ENCODE assay signal across 8 cellular contexts in the genomic region with DNA sequence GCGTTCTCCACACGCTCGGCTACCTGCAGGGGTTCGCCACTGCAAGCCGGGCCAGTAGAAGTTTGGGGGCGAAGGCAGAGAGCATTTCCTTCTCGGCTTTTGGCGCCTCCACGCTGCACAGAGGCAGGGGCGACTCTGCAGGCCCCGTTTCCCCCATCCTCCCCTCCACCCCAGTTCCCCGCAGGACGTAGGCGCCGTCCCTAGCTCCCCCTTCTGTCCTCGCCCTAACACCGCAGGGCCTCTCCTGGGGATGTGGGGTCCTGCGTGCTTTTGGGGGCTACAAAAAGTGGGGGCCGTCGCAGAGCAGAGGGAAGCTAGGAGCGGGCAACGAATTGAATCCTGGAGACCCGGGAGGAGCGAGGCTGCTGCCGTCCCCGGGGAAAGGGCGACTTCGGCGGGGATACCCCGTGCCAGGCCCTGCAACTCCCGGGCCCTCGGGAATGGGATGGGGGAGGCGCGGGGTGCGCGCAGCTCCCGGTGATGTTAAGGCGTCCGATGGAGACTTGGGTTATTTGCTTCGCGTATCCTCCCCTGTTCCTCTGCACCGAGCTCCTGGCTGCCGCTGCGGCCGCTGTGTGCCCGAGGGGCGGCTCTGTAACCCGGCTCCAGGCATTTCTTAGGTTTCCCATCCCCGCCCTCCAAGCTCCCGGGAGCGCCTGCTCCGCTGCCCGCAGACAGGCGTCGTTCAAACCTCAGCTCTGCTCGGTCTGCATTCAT.
DNase-seq lines count a peak whose midpoint lies in the region; ATAC-seq, FAIRE-seq and TF ChIP-seq lines count a peak whose summit lies in the region.

No MANE protein-coding gene starts in this region.

- no peak for TF ChIP-seq EP300 in GM12878 (IDR thresholded peaks at IDR 0.05; ENCODE audit: borderline replicate concordance in 1 of 2, control insufficient read depth in 1 of 2, low read depth in 2 of 2, low read length in 2 of 2)

- H3K4ac ChIP-seq in mesendoderm (ENCODE audit: low read depth, low read length): no peak overlapping the region

- RAD21 ChIA-PET in GM12878 (lab: Charles Lee; ENCODE audit: unreplicated experiment): no interaction called here

- WGBS in GM12878 (ENCODE audit: insufficient coverage, insufficient replicate concordance, low lambda C conversion rate, missing lambda C conversion rate): 34% methylated on average over 43 of the region's 56 CpGs
- WGBS in mesendoderm (ENCODE audit: extremely low coverage, insufficient coverage, low lambda C conversion rate): no CpG with 5 or more reads among the region's 56 CpGs

- H3K4me2 ChIP-seq in GM12878 (ENCODE audit: control insufficient read depth, insufficient read depth): no peak overlapping the region
- H3K4me2 ChIP-seq in mesendoderm (ENCODE audit: low read length): peak overlapping the region; percentile 20

- DNase-seq in GM10248 (ENCODE audit: extremely low spot score): peak; percentile 19
- DNase-seq in GM12878 (ENCODE audit: low read depth, low spot score): no peak
- peak; percentile 74 for DNase-seq in mesendoderm
- DNase-seq in GM19240 (ENCODE audit: insufficient read length, low spot score): no peak
- no peak for DNase-seq in posterior vena cava (ENCODE audit: low spot score)
- DNase-seq in SIG-M5 (lab: John Stamatoyannopoulos, UW): no peak
- DNase-seq in dedifferentiated amniotic fluid mesenchymal stem cell (ENCODE audit: extremely low spot score): no peak

- TF ChIP-seq RAD21 in GM12878 (IDR thresholded peaks at IDR 0.05; ENCODE audit: insufficient read depth, low read depth, low read length): no peak

- peaks cover 0 to 14% of the 10 kb centered on the region in 2 experiments; a peak in 2 of 4 replicates for H3K27me3 ChIP-seq in GM12878 (replicated peaks in 1 of 2; ENCODE audit: control insufficient read depth in 2 of 2, insufficient read depth in 2 of 2, low read length in 1 of 2)
- no peaks in the 10 kb centered on the region for H3K27me3 ChIP-seq in mesendoderm (ENCODE audit: insufficient read depth, low read length, poor library complexity)

- peak overlapping the region; percentile 78 for H3K56ac ChIP-seq in mesendoderm (ENCODE audit: low read length)

- H3K9ac ChIP-seq in GM12878 (ENCODE audit: control insufficient read depth, insufficient read depth, low read length) (no peak overlapping the region), mesendoderm (ENCODE audit: low read length) (peak overlapping the region; percentile 46)

- intact Hi-C loops in GM12878 (cut with micrococcal nuclease; ENCODE audit: unreplicated experiment) (no loop called here), posterior vena cava (cut with DNase I) (no loop called here)

- SMC1A ChIA-PET in GM12878 (lab: Charles Lee; ENCODE audit: uncharacterized antibody, unreplicated experiment): no interaction called here

- no peaks in the 10 kb centered on the region for H3K4me1 ChIP-seq in GM12878 (ENCODE audit: control insufficient read depth, insufficient read depth, low read length)
- no peaks in the 10 kb centered on the region for H3K4me1 ChIP-seq in mesendoderm (ENCODE audit: control insufficient read depth, low read depth, low read length)

- in situ Hi-C loops in GM12878 (cut with MboI): no loop called here

- no peak overlapping the region for H2BK15ac ChIP-seq in mesendoderm (replicated peaks; ENCODE audit: low read depth)

- no TSS peak for BruUV-seq in GM12878 (replicated peaks; lab: Mats Ljungman, UMichigan)

- no peak overlapping the region for H2BK120ac ChIP-seq in mesendoderm (ENCODE audit: low read depth, low read length)

- no peak for FAIRE-seq in GM12878 (lab: Jason Lieb, UNC)

- H4K8ac ChIP-seq in mesendoderm (ENCODE audit: low read depth, low read length): no peak overlapping the region

- H3K36me3 ChIP-seq in GM12878 (ENCODE audit: control insufficient read depth in 2 of 2, insufficient read depth in 2 of 2, low read length in 1 of 2) (no peaks in the 10 kb centered on the region), mesendoderm (ENCODE audit: control insufficient read depth, insufficient read depth, low read length) (no peaks in the 10 kb centered on the region)

- H2AK5ac ChIP-seq in mesendoderm (ENCODE audit: low read length): no peak overlapping the region

- H3K9me3 ChIP-seq in GM12878 (replicated peaks; ENCODE audit: control insufficient read depth, insufficient read depth, low read length): no peaks in the 10 kb centered on the region

- TF ChIP-seq CTCF in GM10248 (IDR thresholded peaks at IDR 0.05; ENCODE audit: control extremely low read depth, extremely low read depth, low read depth, missing control alignments) (no peak), GM12878 (IDR thresholded peaks at IDR 0.05 in 2 of 3, conservative IDR thresholded peaks at IDR 0.05 in 1 of 3; ENCODE audit: control insufficient read depth in 2 of 3, extremely low read depth in 1 of 3, insufficient read depth in 1 of 3, low read depth in 3 of 3, low read length in 3 of 3) (no peak)

- no peak overlapping the region for H3K23ac ChIP-seq in mesendoderm (ENCODE audit: low read length)

- H3K79me2 ChIP-seq in GM12878 (ENCODE audit: control insufficient read depth, insufficient read depth, low read length) (no peaks in the 10 kb centered on the region), mesendoderm (ENCODE audit: control insufficient read depth, insufficient read depth, low read length) (no peaks in the 10 kb centered on the region)

- no peaks in the 10 kb centered on the region for H3K79me1 ChIP-seq in mesendoderm (ENCODE audit: low read length)

- POLR2A ChIA-PET in GM10248 (lab: Yijun Ruan, JAX) (no interaction called here), GM12878 (lab: Charles Lee) (no interaction called here)

- no peak overlapping the region for H2AFZ ChIP-seq in GM12878 (ENCODE audit: control insufficient read depth, low read depth, low read length)

- peak; percentile 31 for ATAC-seq in HG03159 (IDR thresholded peaks at IDR 0.05; ENCODE audit: unreplicated experiment)
- ATAC-seq in GM12878: peak; percentile 19; the same call in 2 of the 3 replicates

- H4K5ac ChIP-seq in mesendoderm (ENCODE audit: low read length): no peak overlapping the region

- no peaks in the 10 kb centered on the region for H4K20me1 ChIP-seq in GM12878 (ENCODE audit: control insufficient read depth, insufficient read depth)

- no peak for TF ChIP-seq POLR2A in GM12878 (IDR thresholded peaks at IDR 0.05; ENCODE audit: low read depth, low read length)

- H2BK5ac ChIP-seq in mesendoderm (ENCODE audit: low read length): no peak overlapping the region

- H3K27ac ChIP-seq in GM12878 (ENCODE audit: control insufficient read depth, insufficient read depth): no peak overlapping the region
- no peak overlapping the region for H3K27ac ChIP-seq in mesendoderm (ENCODE audit: low read depth, low read length)

- H3K4me3 ChIP-seq in GM12878: no peak overlapping the region
- H3K4me3 ChIP-seq in mesendoderm (ENCODE audit: low read length): peak overlapping the region; percentile 46

- CTCF ChIA-PET in GM10248 (lab: Yijun Ruan, JAX) (interaction anchor here (1.2 to 1.4 kb wide), 2 partner anchors 8 to 24 kb away, joined by 4 to 5 read pairs; no protein-coding TSS in a partner anchor), GM12878 (lab: Yijun Ruan, JAX) (interaction anchor here (1.3 kb wide), 1 partner anchor 18 kb away, joined by 3 read pairs; no protein-coding TSS in a partner anchor)

- H3K18ac ChIP-seq in mesendoderm (ENCODE audit: low read length): no peak overlapping the region

TF ChIP-seq in GM12878, 131 proteins besides CTCF, POLR2A, EP300 and RAD21 (continues in another document):
- TF ChIP-seq TCF7 (IDR thresholded peaks at IDR 0.05; ENCODE audit: borderline replicate concordance): no peak
- TF ChIP-seq, protein P1, sequence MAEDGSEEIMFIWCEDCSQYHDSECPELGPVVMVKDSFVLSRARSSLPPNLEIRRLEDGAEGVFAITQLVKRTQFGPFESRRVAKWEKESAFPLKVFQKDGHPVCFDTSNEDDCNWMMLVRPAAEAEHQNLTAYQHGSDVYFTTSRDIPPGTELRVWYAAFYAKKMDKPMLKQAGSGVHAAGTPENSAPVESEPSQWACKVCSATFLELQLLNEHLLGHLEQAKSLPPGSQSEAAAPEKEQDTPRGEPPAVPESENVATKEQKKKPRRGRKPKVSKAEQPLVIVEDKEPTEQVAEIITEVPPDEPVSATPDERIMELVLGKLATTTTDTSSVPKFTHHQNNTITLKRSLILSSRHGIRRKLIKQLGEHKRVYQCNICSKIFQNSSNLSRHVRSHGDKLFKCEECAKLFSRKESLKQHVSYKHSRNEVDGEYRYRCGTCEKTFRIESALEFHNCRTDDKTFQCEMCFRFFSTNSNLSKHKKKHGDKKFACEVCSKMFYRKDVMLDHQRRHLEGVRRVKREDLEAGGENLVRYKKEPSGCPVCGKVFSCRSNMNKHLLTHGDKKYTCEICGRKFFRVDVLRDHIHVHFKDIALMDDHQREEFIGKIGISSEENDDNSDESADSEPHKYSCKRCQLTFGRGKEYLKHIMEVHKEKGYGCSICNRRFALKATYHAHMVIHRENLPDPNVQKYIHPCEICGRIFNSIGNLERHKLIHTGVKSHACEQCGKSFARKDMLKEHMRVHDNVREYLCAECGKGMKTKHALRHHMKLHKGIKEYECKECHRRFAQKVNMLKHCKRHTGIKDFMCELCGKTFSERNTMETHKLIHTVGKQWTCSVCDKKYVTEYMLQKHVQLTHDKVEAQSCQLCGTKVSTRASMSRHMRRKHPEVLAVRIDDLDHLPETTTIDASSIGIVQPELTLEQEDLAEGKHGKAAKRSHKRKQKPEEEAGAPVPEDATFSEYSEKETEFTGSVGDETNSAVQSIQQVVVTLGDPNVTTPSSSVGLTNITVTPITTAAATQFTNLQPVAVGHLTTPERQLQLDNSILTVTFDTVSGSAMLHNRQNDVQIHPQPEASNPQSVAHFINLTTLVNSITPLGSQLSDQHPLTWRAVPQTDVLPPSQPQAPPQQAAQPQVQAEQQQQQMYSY (CRISPR knock-in tag; IDR thresholded peaks at IDR 0.05): no peak
- no peak for TF ChIP-seq TBL1XR1 (IDR thresholded peaks at IDR 0.05; ENCODE audit: low read depth, low read length)
- TF ChIP-seq JUNB (IDR thresholded peaks at IDR 0.05): no peak
- TF ChIP-seq, protein P2, sequence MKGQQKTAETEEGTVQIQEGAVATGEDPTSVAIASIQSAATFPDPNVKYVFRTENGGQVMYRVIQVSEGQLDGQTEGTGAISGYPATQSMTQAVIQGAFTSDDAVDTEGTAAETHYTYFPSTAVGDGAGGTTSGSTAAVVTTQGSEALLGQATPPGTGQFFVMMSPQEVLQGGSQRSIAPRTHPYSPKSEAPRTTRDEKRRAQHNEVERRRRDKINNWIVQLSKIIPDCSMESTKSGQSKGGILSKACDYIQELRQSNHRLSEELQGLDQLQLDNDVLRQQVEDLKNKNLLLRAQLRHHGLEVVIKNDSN (IDR thresholded peaks at IDR 0.05; ENCODE audit: borderline replicate concordance, extremely low read length, insufficient read depth, low read depth, low read length): no peak
- TF ChIP-seq SPI1 (IDR thresholded peaks at IDR 0.05; ENCODE audit: borderline replicate concordance, insufficient read depth, low read depth, low read length): no peak
- no peak for TF ChIP-seq ZNF217 (IDR thresholded peaks at IDR 0.05)
- no peak for TF ChIP-seq RBBP5 (conservative IDR thresholded peaks at IDR 0.05)

Comparison
In these comparisons a context has a peak if more than half of its experiments do, and no peak if none do; other contexts are left out.
1. DNase-seq: peak in GM10248 (single experiment) and mesendoderm (single experiment); none in GM12878 (single experiment), GM19240 (single experiment), posterior vena cava (single experiment), SIG-M5 (single experiment) and dedifferentiated amniotic fluid mesenchymal stem cell (single experiment).